ENCODE assay signal across 8 cellular contexts in genomic region chr10:1048732-1049424, GRCh38. TPM values are rescaled to one million over a fixed set of nuclear protein-coding genes. Genes with fewer than 3 reads are reported as not detected.
DNase-seq lines count a peak whose midpoint lies in the region; TF ChIP-seq lines count a peak whose summit lies in the region.

Gene IDI1 (minus strand): TSS chr10:1049119. CDS start chr10:1049003, 116 bp downstream.

- no peaks in the 10 kb centered on the region for H3K27me3 ChIP-seq in neuron (ENCODE audit: insufficient read depth, low read length)

- peaks cover 39% of the 10 kb centered on the region for H3K36me3 ChIP-seq in neuron (ENCODE audit: insufficient read depth, low read length)

- H3K4me1 Mint-ChIP-seq in HFFc6 (ENCODE audit: low read depth): peaks cover 45% of the 10 kb centered on the region

- peak within 1 kb of the TSS; percentile 96 for H3K4me3 Mint-ChIP-seq in HFFc6

- H3K9me3 Mint-ChIP-seq in HFFc6: no peaks in the 10 kb centered on the region

- peaks cover 2% of the 10 kb centered on the region for H3K27me3 Mint-ChIP-seq in HFFc6 (ENCODE audit: insufficient read depth)

- TF ChIP-seq CTCF in HFFc6 (IDR thresholded peaks at IDR 0.05): no peak

- H3K36me3 Mint-ChIP-seq in HFFc6 (ENCODE audit: low read depth): peaks cover 18% of the 10 kb centered on the region

- peak within 1 kb of the TSS; percentile 100 for H3K4me3 ChIP-seq in neuron (ENCODE audit: low read length)

- H3K27ac Mint-ChIP-seq in HFFc6: peak within 1 kb of the TSS; percentile 99

- DNase-seq in GM04504 (ENCODE audit: low read depth) (peak; percentile 97), HFFc6 (peak; percentile 98), NAMALWA (ENCODE audit: low spot score) (peak; percentile 99), SK-MEL-5 (ENCODE audit: low read depth, low spot score) (peak; percentile 97), foreskin melanocyte (peak; percentile 99), stromal cell of bone marrow (ENCODE audit: low read depth) (peak; percentile 97)
- DNase-seq in activated naive CD4-positive, alpha-beta T cell treated with Interleukin-2 at 50 U/mL for 16 hours: peak; percentile 96

- no peak within 1 kb of the TSS for H2AFZ ChIP-seq in neuron (ENCODE audit: low read depth, low read length)

- in situ Hi-C loops in SK-MEL-5 (cut with HindIII; ENCODE audit: low pct_unique_long_range_greater_than_20kb, low sequenced_read_pairs): no loop called here

- H3K9me3 ChIP-seq in neuron (ENCODE audit: low read length): no peaks in the 10 kb centered on the region

- H3K4me1 ChIP-seq in neuron (ENCODE audit: insufficient read depth, low read length): peaks cover 37% of the 10 kb centered on the region

RNA-seq across cellular contexts. Expression of gene IDI1, which starts in this region (rescaled TPM):
- 10 to 100 TPM; 17.5 to 22.8 (median 20.2) TPM for total RNA-seq in HFFc6 (2021; fragmentation: NEBNext Ultra II Directional; extraction: Animal tissue kit (Norgen Biotek cat#: 25700))
- 85.5 and 94.8 TPM in 2 replicates for total RNA-seq in SK-MEL-5 (2014; rRNA removed; shearing (Covaris generic))
- 45.0 and 53.0 TPM in 2 replicates for polyA plus RNA-seq in SK-MEL-5 (2015; cell fraction: cytosol; rRNA removed)
- polyA plus RNA-seq in SK-MEL-5 (2015; cell fraction: nucleus; rRNA removed): 48.9 and 60.1 TPM in 2 replicates

Comparison
In these comparisons a context has a peak if more than half of its experiments do, and no peak if none do; other contexts are left out.
1. Peak in every context shown above with its lines: DNase-seq and H3K4me3 ChIP-seq.